22 cellular contexts compared by ENCODE assay signal in genomic region chr12:124377981-124378509, GRCh38.
DNase-seq lines count a peak whose midpoint lies in the region; FAIRE-seq and TF ChIP-seq lines count a peak whose summit lies in the region.
"Had no signal": no experiment of that assay in that cellular context is flagged by ENCODE, and none has a peak within 500 bp of the region (broad histone marks: within the 10 kb centered on the region; RNA-seq: fewer than 3 reads in every experiment).

No MANE protein-coding gene starts in this region.

- in situ Hi-C loops in GM23248 (cut with MboI) (no loop called here), HAP-1 (cut with MboI; ENCODE audit: low sequenced_read_pairs) (no loop called here)

- peaks cover 83% of the 10 kb centered on the region for H3K79me2 ChIP-seq in GM23248 (ENCODE audit: insufficient read depth)
- H3K79me2 ChIP-seq in endothelial cell of umbilical vein (ENCODE audit: control insufficient read depth, insufficient read depth, low read length) = peaks cover 52% of the 10 kb centered on the region

- 98% methylated on average over 18 to 26 of the region's 26 CpGs for WGBS in GM23248 (ENCODE audit: low coverage in 1 of 2, low lambda C conversion rate in 2 of 2, missing lambda C conversion rate in 2 of 2), 2 experiments
- 95 to 96% methylated on average over 26 of the region's 26 CpGs for WGBS in sigmoid colon, 2 donors

- no peak for FAIRE-seq in endothelial cell of umbilical vein (lab: Jason Lieb, UNC)

- H3K4me2 ChIP-seq in GM23248 (ENCODE audit: unreplicated experiment) = no peak overlapping the region
- no peak overlapping the region for H3K4me2 ChIP-seq in endothelial cell of umbilical vein (ENCODE audit: insufficient read depth, low read length)
- H3K4me2 ChIP-seq: KMS-11 had no signal

- H3K4me1 ChIP-seq in GM23248 (ENCODE audit: insufficient read depth) (peaks cover 37% of the 10 kb centered on the region), NT2/D1 (ENCODE audit: insufficient read depth, insufficient read length) (peaks cover 18% of the 10 kb centered on the region), endothelial cell of umbilical vein (ENCODE audit: control insufficient read depth, extremely low read depth, insufficient read depth, low read length) (peaks cover 50% of the 10 kb centered on the region), sigmoid colon (peaks cover 0 to 46% (median 43%) of the 10 kb centered on the region in 4 donors), HAP-1 (no peaks in the 10 kb centered on the region)

- TF ChIP-seq CTCF in endothelial cell of umbilical vein (IDR thresholded peaks at IDR 0.05; ENCODE audit: extremely low read depth in 1 of 2, insufficient read depth in 1 of 2, low read depth in 1 of 2, low read length in 2 of 2) = no peak
- no peak for TF ChIP-seq CTCF in sigmoid colon (IDR thresholded peaks at IDR 0.05)

- DNase-seq in GM23248 = no peak
- DNase-seq in NT2/D1 (ENCODE audit: low read depth, low spot score) = no peak
- DNase-seq in endothelial cell of umbilical vein (ENCODE audit: low read depth, low spot score) = no peak
- DNase-seq in sigmoid colon = no peak
- no peak for DNase-seq in HAP-1 (ENCODE audit: low spot score in 2 of 2)
- no peak for DNase-seq in activated CD4-positive, CD25-positive, alpha-beta regulatory T cell treated with anti-CD3 and anti-CD28 coated beads, Interleukin-2, amount 50 U/mL, for 72 hours
- DNase-seq in activated gamma-delta T cell (lab: John Stamatoyannopoulos, UW) = no peak
- no peak for DNase-seq in NCI-H69 (lab: John Stamatoyannopoulos, UW)
- DNase-seq: activated CD4-positive, alpha-beta T cell treated with anti-CD3 and anti-CD28 coated beads, Interleukin-2, amount 10 ng/mL, durations not matched to agents 7 days and 5 days; activated naive CD8-positive, alpha-beta T cell treated with anti-CD3 and anti-CD28 coated beads, Interleukin-2, amount 10 ng/mL, durations not matched to agents 7 days and 5 days; left colon; naive B cell; NCI-H1436 treated with DMSO at 0.1 percent for 48 hours; NCI-H510A treated with DMSO at 0.1 percent for 48 hours; occipital lobe; RPMI8226; stimulated activated CD4-positive, alpha-beta T cell treated with anti-CD3 and anti-CD28 coated beads, Interleukin-12 subunit alpha, Interleukin-12 subunit beta, amount 100 ng/mL, for 4 hours; stimulated activated CD4-positive, alpha-beta T cell treated with anti-CD3 and anti-CD28 coated beads, Interleukin-4, amount 100 ng/mL, for 24 hours; stimulated activated naive CD8-positive, alpha-beta T cell treated with anti-CD3 and anti-CD28 coated beads, Interleukin-15, Interleukin-2, amounts not matched to agents 100 U/mL and 50 U/mL, for 24 hours; thyroid gland; WERI-Rb-1 had no signal

- POLR2A ChIA-PET in endothelial cell of umbilical vein (lab: Charles Lee) = no interaction called here

- no peaks in the 10 kb centered on the region for H4K20me1 ChIP-seq in GM23248 (ENCODE audit: insufficient read depth)
- no peaks in the 10 kb centered on the region for H4K20me1 ChIP-seq in endothelial cell of umbilical vein (replicated peaks; ENCODE audit: control insufficient read depth, extremely low read depth, insufficient read depth, low read length)

- peak overlapping the region; percentile 94; the same call in 1 of the 2 replicates for H3K27ac ChIP-seq in GM23248
- H3K27ac ChIP-seq in endothelial cell of umbilical vein (ENCODE audit: insufficient read depth, low read depth, low read length) = peak overlapping the region; percentile 14
- H3K27ac ChIP-seq in sigmoid colon = peak overlapping the region; percentile 6 to 99 (median 96)
- H3K27ac ChIP-seq: KMS-11, WERI-Rb-1 had no signal

- dilution Hi-C loops in endothelial cell of umbilical vein (cut with MboI; ENCODE audit: extremely low pct_ligation_motif_present, low sequenced_read_pairs) = no loop called here

- no peak for TF ChIP-seq POLR2A in endothelial cell of umbilical vein (IDR thresholded peaks at IDR 0.05; ENCODE audit: low read depth, low read length)
- no peak for TF ChIP-seq POLR2A in sigmoid colon (IDR thresholded peaks at IDR 0.05)

- intact Hi-C loops in endothelial cell of umbilical vein (cut with micrococcal nuclease) (loop anchor here (2.0 kb wide), 1 partner anchor 15 kb away; no protein-coding TSS in a partner anchor), sigmoid colon (cut with DNase I) (no loop called here)

- H2AFZ ChIP-seq in GM23248 = no peak overlapping the region
- no peak overlapping the region for H2AFZ ChIP-seq in endothelial cell of umbilical vein (ENCODE audit: low read depth, low read length)

- H3K27me3 ChIP-seq in GM23248 (replicated peaks; ENCODE audit: insufficient read depth) = no peaks in the 10 kb centered on the region
- no peaks in the 10 kb centered on the region for H3K27me3 ChIP-seq in NT2/D1 (ENCODE audit: insufficient read depth, insufficient read length)
- no peaks in the 10 kb centered on the region for H3K27me3 ChIP-seq in endothelial cell of umbilical vein (ENCODE audit: control insufficient read depth in 2 of 2, insufficient read depth in 2 of 2, low read length in 2 of 2)
- no peaks in the 10 kb centered on the region for H3K27me3 ChIP-seq in sigmoid colon
- no peaks in the 10 kb centered on the region for H3K27me3 ChIP-seq in HAP-1 (ENCODE audit: low read depth)
- H3K27me3 ChIP-seq: thyroid gland had no signal

- TF ChIP-seq EP300 in sigmoid colon (IDR thresholded peaks at IDR 0.05) = no peak

- no peaks in the 10 kb centered on the region for H3K9me1 ChIP-seq in endothelial cell of umbilical vein (replicated peaks; ENCODE audit: control insufficient read depth, extremely low read depth, insufficient read depth, low read length)

- no peaks in the 10 kb centered on the region for H3K9me2 ChIP-seq in GM23248 (ENCODE audit: insufficient read depth)

- peaks cover 34% of the 10 kb centered on the region; the same call in 1 of the 2 replicates for H3K36me3 ChIP-seq in GM23248 (ENCODE audit: low read depth)
- peaks cover 93% of the 10 kb centered on the region for H3K36me3 ChIP-seq in NT2/D1 (ENCODE audit: insufficient read depth, insufficient read length, low read length)
- H3K36me3 ChIP-seq in endothelial cell of umbilical vein (ENCODE audit: control insufficient read depth in 2 of 2, extremely low read depth in 1 of 2, insufficient read depth in 2 of 2, low read length in 2 of 2) = peaks cover 10 to 25% of the 10 kb centered on the region in 2 experiments
- H3K36me3 ChIP-seq in sigmoid colon = peaks cover 21 to 60% (median 30%) of the 10 kb centered on the region in 4 donors
- peaks cover 9% of the 10 kb centered on the region for H3K36me3 ChIP-seq in HAP-1 (replicated peaks)

- H3K4me3 ChIP-seq in GM23248 (no peak overlapping the region), NT2/D1 (ENCODE audit: insufficient read length, low read depth) (no peak overlapping the region), endothelial cell of umbilical vein (replicated peaks in 1 of 3; ENCODE audit: insufficient read depth in 1 of 3, low read depth in 1 of 3, low read length in 3 of 3) (no peak overlapping the region), sigmoid colon (no peak overlapping the region), HAP-1 (no peak overlapping the region)
- H3K4me3 ChIP-seq: thyroid gland had no signal

- no peaks in the 10 kb centered on the region for H3K9me3 ChIP-seq in GM23248 (ENCODE audit: low read depth)
- no peaks in the 10 kb centered on the region for H3K9me3 ChIP-seq in NT2/D1 (ENCODE audit: insufficient read depth, low read length)
- no peaks in the 10 kb centered on the region for H3K9me3 ChIP-seq in endothelial cell of umbilical vein (replicated peaks; ENCODE audit: control insufficient read depth, insufficient read depth, low read length)
- H3K9me3 ChIP-seq in sigmoid colon = no peaks in the 10 kb centered on the region
- no peaks in the 10 kb centered on the region for H3K9me3 ChIP-seq in HAP-1
- H3K9me3 ChIP-seq: thyroid gland had no signal

- CTCF ChIA-PET in endothelial cell of umbilical vein (lab: Charles Lee) = interaction anchor here (0.7 to 1.2 kb wide), 4 partner anchors 11 to 40 kb away, joined by 3 to 4 read pairs (median 3); no protein-coding TSS in a partner anchor

- peaks cover 55% of the 10 kb centered on the region for H3F3A ChIP-seq in GM23248 (ENCODE audit: insufficient read depth)

- no TSS peak for BruUV-seq in endothelial cell of umbilical vein (replicated peaks; lab: Mats Ljungman, UMichigan)

- H3K9ac ChIP-seq in GM23248 (no peak overlapping the region), NT2/D1 (ENCODE audit: insufficient read length, low read depth) (peak overlapping the region; percentile 37), endothelial cell of umbilical vein (replicated peaks; ENCODE audit: extremely low read depth, insufficient read depth, low read length) (no peak overlapping the region)
- H3K9ac ChIP-seq: KMS-11 had no signal

TF ChIP-seq in endothelial cell of umbilical vein, 7 proteins besides CTCF, POLR2A, EP300 and RAD21:
- peak; percentile 12 for TF ChIP-seq POLR2AphosphoS5 (IDR thresholded peaks at IDR 0.05; ENCODE audit: insufficient read depth, low read depth, low read length)
- no peak for TF ChIP-seq JUN (IDR thresholded peaks at IDR 0.05; ENCODE audit: borderline replicate concordance, insufficient read depth, insufficient read length, low read depth)

Comparison
In these comparisons a context has a peak if more than half of its experiments do, and no peak if none do; other contexts are left out.
1. H3K27ac ChIP-seq: peak in every context shown above with its lines; median percentile 96 in sigmoid colon; 94 in GM23248; 14 in endothelial cell of umbilical vein.